ENCODE assay signal across 15 cellular contexts in the genomic region with DNA sequence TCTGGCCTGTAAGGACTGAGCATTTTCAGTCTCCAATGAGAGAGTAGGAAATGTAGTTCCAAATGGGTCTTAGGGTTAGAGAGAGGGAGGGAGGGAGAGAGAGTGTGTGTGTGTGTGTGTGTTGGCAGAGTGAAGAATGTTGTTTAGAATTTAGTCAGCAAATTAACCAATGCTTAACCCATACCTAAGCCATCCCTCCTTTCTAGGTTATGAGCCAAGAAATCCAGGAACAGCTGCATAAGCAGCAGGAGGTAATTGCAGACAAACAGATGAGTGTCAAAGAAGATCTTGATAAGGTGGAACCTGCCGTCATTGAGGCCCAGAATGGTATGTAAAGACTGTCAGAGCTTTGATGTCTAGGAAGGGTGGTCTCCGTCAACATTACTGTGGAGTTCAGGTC. TPM values are rescaled to one million over a fixed set of nuclear protein-coding genes. Genes with fewer than 3 reads are reported as not detected.
DNase-seq lines count a peak whose midpoint lies in the region; ATAC-seq and TF ChIP-seq lines count a peak whose summit lies in the region.
"Had no signal": no experiment of that assay in that cellular context is flagged by ENCODE, and none has a peak within 500 bp of the region (broad histone marks: within the 10 kb centered on the region; RNA-seq: fewer than 3 reads in every experiment).

No MANE protein-coding gene starts in this region.

- peaks cover 24% of the 10 kb centered on the region for H3K4me1 Mint-ChIP-seq in chondrocyte (ENCODE audit: low read depth)
- H3K4me1 Mint-ChIP-seq: activated naive CD8-positive, alpha-beta T cell treated with anti-CD3 and anti-CD28 coated beads for 36 hours; stimulated activated memory B cell treated with anti-CD40 and anti-IgM and Interleukin-4, amounts not matched to agents 10 μg/mL and 1 μg/mL and 100 μg/mL, for 72 hours had no signal

- no peaks in the 10 kb centered on the region for H3K4me1 ChIP-seq in neuronal stem cell (ENCODE audit: control insufficient read depth in 2 of 2, insufficient read depth in 1 of 2, low read depth in 1 of 2, low read length in 2 of 2)

- no peak overlapping the region for H3K18ac ChIP-seq in neuronal stem cell (ENCODE audit: low read length)

- H3K9me3 ChIP-seq in neuronal stem cell (replicated peaks in 1 of 2; ENCODE audit: control insufficient read depth in 2 of 2, insufficient read depth in 1 of 2, low read depth in 1 of 2, low read length in 2 of 2) = no peaks in the 10 kb centered on the region

- peaks cover 58 to 96% of the 10 kb centered on the region in 2 donors for H3K36me3 ChIP-seq in neuronal stem cell (replicated peaks in 1 of 2; ENCODE audit: control insufficient read depth in 2 of 2, insufficient read depth in 2 of 2, low read length in 2 of 2)

- peak overlapping the region; percentile 50 to 63 for H3K27ac Mint-ChIP-seq in activated naive CD4-positive, alpha-beta T cell treated with anti-CD3 and anti-CD28 coated beads, Interleukin-2, amount 50 U/mL, for 72 hours
- H3K27ac Mint-ChIP-seq in chondrocyte (ENCODE audit: unreplicated experiment) = peak overlapping the region; percentile 58
- H3K27ac Mint-ChIP-seq: activated naive CD8-positive, alpha-beta T cell treated with anti-CD3 and anti-CD28 coated beads for 36 hours; dendritic cell treated with granulocyte-macrophage colony-stimulating factor and Interleukin-4, amounts not matched to agents 40 ng/mL and 50 ng/mL, for 4 days; stimulated activated memory B cell treated with anti-CD40 and anti-IgM and Interleukin-4, amounts not matched to agents 10 μg/mL and 1 μg/mL and 100 μg/mL, for 72 hours had no signal

- ATAC-seq in activated naive CD4-positive, alpha-beta T cell treated with anti-CD3 and anti-CD28 coated beads, Interleukin-2, amount 50 U/mL, for 72 hours = no peak
- no peak for ATAC-seq in HG02973 (IDR thresholded peaks at IDR 0.05; ENCODE audit: unreplicated experiment)
- ATAC-seq: stimulated activated memory B cell treated with anti-CD40 and anti-IgM and Interleukin-4, amounts not matched to agents 10 μg/mL and 1 μg/mL and 100 μg/mL, for 72 hours had no signal

- no CpG with 5 or more reads among the region's 2 CpGs for WGBS in neuronal stem cell (ENCODE audit: extremely low coverage in 2 of 2, insufficient read length in 2 of 2, insufficient replicate concordance in 1 of 2), 2 donors

- no peaks in the 10 kb centered on the region for H3K9me3 Mint-ChIP-seq in activated naive CD4-positive, alpha-beta T cell treated with anti-CD3 and anti-CD28 coated beads, Interleukin-2, amount 50 U/mL, for 72 hours
- no peaks in the 10 kb centered on the region for H3K9me3 Mint-ChIP-seq in chondrocyte (ENCODE audit: low read depth)
- H3K9me3 Mint-ChIP-seq: activated naive CD8-positive, alpha-beta T cell treated with anti-CD3 and anti-CD28 coated beads for 36 hours; dendritic cell treated with granulocyte-macrophage colony-stimulating factor and Interleukin-4, amounts not matched to agents 40 ng/mL and 50 ng/mL, for 4 days; stimulated activated memory B cell treated with anti-CD40 and anti-IgM and Interleukin-4, amounts not matched to agents 10 μg/mL and 1 μg/mL and 100 μg/mL, for 72 hours had no signal

- H4K91ac ChIP-seq in neuronal stem cell (ENCODE audit: low read depth, low read length, poor library complexity) = no peak overlapping the region

- H3K4me3 ChIP-seq in retinal pigment epithelial cell (ENCODE audit: low read length) = no peak overlapping the region
- H3K4me3 ChIP-seq in foreskin fibroblast (ENCODE audit: low read depth in 1 of 2, low read length in 2 of 2) = no peak overlapping the region
- no peak overlapping the region for H3K4me3 ChIP-seq in neuronal stem cell (ENCODE audit: low read length in 2 of 2)

- H2BK120ac ChIP-seq in neuronal stem cell (ENCODE audit: low read depth, low read length) = no peak overlapping the region

- H2BK15ac ChIP-seq in neuronal stem cell (ENCODE audit: low read length) = no peak overlapping the region

- no peak overlapping the region for H4K8ac ChIP-seq in neuronal stem cell (ENCODE audit: low read depth, low read length)

- H3K4me3 Mint-ChIP-seq in chondrocyte (ENCODE audit: unreplicated experiment) = no peak overlapping the region
- H3K4me3 Mint-ChIP-seq: activated naive CD8-positive, alpha-beta T cell treated with anti-CD3 and anti-CD28 coated beads for 36 hours; dendritic cell treated with granulocyte-macrophage colony-stimulating factor and Interleukin-4, amounts not matched to agents 40 ng/mL and 50 ng/mL, for 4 days; stimulated activated memory B cell treated with anti-CD40 and anti-IgM and Interleukin-4, amounts not matched to agents 10 μg/mL and 1 μg/mL and 100 μg/mL, for 72 hours had no signal

- no peaks in the 10 kb centered on the region for H3K27me3 ChIP-seq in neuronal stem cell (ENCODE audit: control insufficient read depth in 3 of 3, insufficient read depth in 3 of 3, low read depth in 1 of 3, low read length in 3 of 3)

- peaks cover 41 to 44% of the 10 kb centered on the region in 2 donors for H3K36me3 Mint-ChIP-seq in activated naive CD4-positive, alpha-beta T cell treated with anti-CD3 and anti-CD28 coated beads, Interleukin-2, amount 50 U/mL, for 72 hours
- H3K36me3 Mint-ChIP-seq in chondrocyte (ENCODE audit: low read depth) = peaks cover 56% of the 10 kb centered on the region

- H3K23ac ChIP-seq in neuronal stem cell (ENCODE audit: low read depth, low read length, poor library complexity) = no peak overlapping the region

- H2BK5ac ChIP-seq in neuronal stem cell (ENCODE audit: low read length) = no peak overlapping the region

- H2AK5ac ChIP-seq in neuronal stem cell (ENCODE audit: low read depth, low read length) = no peak overlapping the region

- no peak overlapping the region for H2AFZ ChIP-seq in neuronal stem cell (ENCODE audit: low read length)

- no peak overlapping the region for H2BK12ac ChIP-seq in neuronal stem cell (ENCODE audit: low read length)

- H3K27me3 Mint-ChIP-seq in chondrocyte (ENCODE audit: low read depth) = no peaks in the 10 kb centered on the region
- H3K27me3 Mint-ChIP-seq: activated naive CD8-positive, alpha-beta T cell treated with anti-CD3 and anti-CD28 coated beads for 36 hours; dendritic cell treated with granulocyte-macrophage colony-stimulating factor and Interleukin-4, amounts not matched to agents 40 ng/mL and 50 ng/mL, for 4 days; stimulated activated memory B cell treated with anti-CD40 and anti-IgM and Interleukin-4, amounts not matched to agents 10 μg/mL and 1 μg/mL and 100 μg/mL, for 72 hours had no signal

- no peak overlapping the region for H3K27ac ChIP-seq in neuronal stem cell (replicated peaks; ENCODE audit: low read length)

- H3K79me1 ChIP-seq in neuronal stem cell (ENCODE audit: low read depth, low read length) = no peaks in the 10 kb centered on the region

- H3K14ac ChIP-seq in neuronal stem cell (ENCODE audit: low read length) = no peak overlapping the region

- H3K9ac ChIP-seq in neuronal stem cell (ENCODE audit: low read depth, low read length, poor library complexity) = no peak overlapping the region

- H3K4me2 ChIP-seq in neuronal stem cell (ENCODE audit: insufficient read depth, low read length, poor library complexity, severe bottlenecking) = no peak overlapping the region

- TF ChIP-seq CTCF in chondrocyte (IDR thresholded peaks at IDR 0.05) (no peak), retinal pigment epithelial cell (conservative IDR thresholded peaks at IDR 0.05; ENCODE audit: low read depth, low read length) (no peak), foreskin fibroblast (IDR thresholded peaks at IDR 0.05; ENCODE audit: low read depth, low read length) (no peak)

- no peak for DNase-seq in activated naive CD4-positive, alpha-beta T cell treated with anti-CD3 and anti-CD28 coated beads, Interleukin-2, amount 50 U/mL, for 72 hours (ENCODE audit: low spot score in 2 of 2)
- DNase-seq in activated naive CD4-positive, alpha-beta T cell treated with Interleukin-2 at 50 U/mL for 16 hours = no peak
- DNase-seq in NCI-H1694 treated with DMSO at 0.1 percent for 48 hours (lab: John Stamatoyannopoulos, UW) = peak; percentile 48
- no peak for DNase-seq in chondrocyte (ENCODE audit: low spot score)
- peak; percentile 19 for DNase-seq in retinal pigment epithelial cell (ENCODE audit: low read depth)
- DNase-seq in foreskin fibroblast = no peak
- no peak for DNase-seq in neuronal stem cell (ENCODE audit: low spot score)
- DNase-seq: activated CD4-positive, alpha-beta T cell treated with anti-CD3 and anti-CD28 coated beads, Interleukin-2, amount 50 U/mL, for 4 hours; activated naive CD8-positive, alpha-beta T cell treated with anti-CD3 and anti-CD28 coated beads for 36 hours; EL; kidney glomerular epithelial cell; stimulated activated CD4-positive, alpha-beta T cell treated with anti-CD3 and anti-CD28 coated beads, Interleukin-4, amount 100 ng/mL, for 1 hour had no signal

- H3K4ac ChIP-seq in neuronal stem cell (ENCODE audit: low read length) = no peak overlapping the region

RNA-seq across cellular contexts. Expression of a gene that starts 56.9 kb away (rescaled TPM):
- 1,000 to 10,000 TPM in 1 of 2 donors, 100 to 1,000 TPM in 1; 992 to 1,009 TPM for total RNA-seq in activated naive CD4-positive, alpha-beta T cell treated with anti-CD3 and anti-CD28 coated beads, Interleukin-2, amount 50 U/mL, for 72 hours
- total RNA-seq in chondrocyte = 239 to 400 TPM (median 242 TPM) in 3 replicates
- 653 TPM for polyA plus RNA-seq in neuronal stem cell (2013, experiment 1 of 2)
- 672 TPM for polyA plus RNA-seq in neuronal stem cell (2013, experiment 2 of 2)

Comparison
In these comparisons a context has a peak if more than half of its experiments do, and no peak if none do; other contexts are left out.
1. DNase-seq: peak in NCI-H1694 treated with DMSO at 0.1 percent for 48 hours (single experiment) and retinal pigment epithelial cell (single experiment); none in activated naive CD4-positive, alpha-beta T cell treated with anti-CD3 and anti-CD28 coated beads, Interleukin-2, amount 50 U/mL, for 72 hours (0 of 2), activated naive CD4-positive, alpha-beta T cell treated with Interleukin-2 at 50 U/mL for 16 hours (single experiment), chondrocyte (single experiment), foreskin fibroblast (0 of 2) and neuronal stem cell (single experiment).